In genomic region chr17:56913867-56914640, GRCh38 we compare ENCODE assay signal across 8 cellular contexts. TPM values are rescaled to one million over a fixed set of nuclear protein-coding genes. Genes with fewer than 3 reads are reported as not detected.
DNase-seq lines count a peak whose midpoint lies in the region; ATAC-seq and TF ChIP-seq lines count a peak whose summit lies in the region.

Gene TRIM25 (minus strand): TSS chr17:56914049. CDS start chr17:56913988, 61 bp downstream.

- peaks cover 50% of the 10 kb centered on the region for H3K4me1 ChIP-seq in DND-41 (ENCODE audit: insufficient read depth, low read length)
- H3K4me1 ChIP-seq in fibroblast of lung (ENCODE audit: control insufficient read depth, extremely low read depth, insufficient read depth, low read length) = peaks cover 9% of the 10 kb centered on the region

- H3K27me3 ChIP-seq in DND-41 (ENCODE audit: insufficient read depth, low read length, poor library complexity) = no peaks in the 10 kb centered on the region
- H3K27me3 ChIP-seq in fibroblast of lung (ENCODE audit: control insufficient read depth, insufficient read depth, low read length) = no peaks in the 10 kb centered on the region

- H3K27ac ChIP-seq in DND-41 (ENCODE audit: low read length) (peak within 1 kb of the TSS; percentile 97), fibroblast of lung (ENCODE audit: insufficient read depth, low read length) (peak within 1 kb of the TSS; percentile 93)

- H3K9me3 ChIP-seq in DND-41 (ENCODE audit: insufficient read depth, low read length, severe bottlenecking) (no peaks in the 10 kb centered on the region), fibroblast of lung (ENCODE audit: control insufficient read depth, insufficient read depth, low read depth, low read length) (no peaks in the 10 kb centered on the region)

- ATAC-seq in DND-41 (ENCODE audit: insufficient read depth, low read depth) = peak; percentile 92
- ATAC-seq in GM21825 (IDR thresholded peaks at IDR 0.05; ENCODE audit: unreplicated experiment) = peak; percentile 62
- ATAC-seq in naive thymus-derived CD8-positive, alpha-beta T cell = peak; percentile 89 to 92
- peak; percentile 87 to 90 for ATAC-seq in stimulated activated naive B cell treated with anti-CD40 and anti-IgM and Interleukin-4, amounts not matched to agents 10 μg/mL and 1 μg/mL and 100 μg/mL, for 72 hours (replicated peaks)

- no peaks in the 10 kb centered on the region for H3K27me3 Mint-ChIP-seq in naive thymus-derived CD8-positive, alpha-beta T cell
- H3K27me3 Mint-ChIP-seq in stimulated activated naive B cell treated with anti-CD40 and anti-IgM and Interleukin-4, amounts not matched to agents 10 μg/mL and 1 μg/mL and 100 μg/mL, for 72 hours = no peaks in the 10 kb centered on the region

- POLR2A ChIA-PET in naive thymus-derived CD8-positive, alpha-beta T cell (lab: Charles Lee) = interaction anchor here (0.7 to 1.6 kb wide), 12 partner anchors 9 to 321 kb away, joined by 3 to 20 read pairs (median 4); partner anchors contain the start of genes AKAP1, C17orf67, COIL and DGKE

- peaks cover 0 to 10% (median 3%) of the 10 kb centered on the region in 9 donors for H3K9me3 Mint-ChIP-seq in naive thymus-derived CD8-positive, alpha-beta T cell
- peaks cover 4 to 6% of the 10 kb centered on the region in 2 donors for H3K9me3 Mint-ChIP-seq in stimulated activated naive B cell treated with anti-CD40 and anti-IgM and Interleukin-4, amounts not matched to agents 10 μg/mL and 1 μg/mL and 100 μg/mL, for 72 hours

- H3K4me2 ChIP-seq in DND-41 (ENCODE audit: insufficient read depth, low read length) (peak within 1 kb of the TSS; percentile 97), fibroblast of lung (ENCODE audit: extremely low read depth, insufficient read depth, low read length) (peak within 1 kb of the TSS; percentile 94)

- H4K20me1 ChIP-seq in DND-41 (ENCODE audit: insufficient read depth, low read length) (peaks cover 8% of the 10 kb centered on the region; the same call in 1 of the 2 replicates), fibroblast of lung (ENCODE audit: control insufficient read depth, extremely low read depth, insufficient read depth, low read length) (no peaks in the 10 kb centered on the region)

- H3K4me3 ChIP-seq in DND-41 (ENCODE audit: low read depth in 1 of 2, low read length in 2 of 2) (peak within 1 kb of the TSS; percentile 58 to 99), fibroblast of lung (replicated peaks in 1 of 4; ENCODE audit: control extremely low read depth in 1 of 4, insufficient read depth in 1 of 4, low read depth in 3 of 4, low read length in 4 of 4) (peak within 1 kb of the TSS; percentile 89 to 93 (median 92))

- H3K36me3 ChIP-seq in DND-41 (ENCODE audit: insufficient read depth, low read length) (peaks cover 15% of the 10 kb centered on the region), fibroblast of lung (ENCODE audit: control insufficient read depth, insufficient read depth, low read length) (peaks cover 2% of the 10 kb centered on the region)

- peak within 1 kb of the TSS; percentile 86 to 97 (median 94) for H3K27ac Mint-ChIP-seq in naive thymus-derived CD8-positive, alpha-beta T cell
- peak within 1 kb of the TSS; percentile 94 for H3K27ac Mint-ChIP-seq in stimulated activated naive B cell treated with anti-CD40 and anti-IgM and Interleukin-4, amounts not matched to agents 10 μg/mL and 1 μg/mL and 100 μg/mL, for 72 hours

- H3K9ac ChIP-seq in DND-41 (ENCODE audit: low read depth, low read length) = peak within 1 kb of the TSS; percentile 96
- peak within 1 kb of the TSS; percentile 90 for H3K9ac ChIP-seq in fibroblast of lung (ENCODE audit: insufficient read depth, low read length)

- peak within 1 kb of the TSS; percentile 77 to 97 (median 94) for H3K4me3 Mint-ChIP-seq in naive thymus-derived CD8-positive, alpha-beta T cell
- peak within 1 kb of the TSS; percentile 87 to 90 for H3K4me3 Mint-ChIP-seq in stimulated activated naive B cell treated with anti-CD40 and anti-IgM and Interleukin-4, amounts not matched to agents 10 μg/mL and 1 μg/mL and 100 μg/mL, for 72 hours

- H3K36me3 Mint-ChIP-seq in naive thymus-derived CD8-positive, alpha-beta T cell = peaks cover 0 to 7% (median 6%) of the 10 kb centered on the region in 3 donors
- peaks cover 10 to 15% of the 10 kb centered on the region in 2 donors for H3K36me3 Mint-ChIP-seq in stimulated activated naive B cell treated with anti-CD40 and anti-IgM and Interleukin-4, amounts not matched to agents 10 μg/mL and 1 μg/mL and 100 μg/mL, for 72 hours

- TF ChIP-seq CTCF in DND-41 (IDR thresholded peaks at IDR 0.05; ENCODE audit: borderline replicate concordance, extremely low read depth, low read length, poor library complexity, severe bottlenecking) (peak; percentile 22), fibroblast of lung (conservative IDR thresholded peaks at IDR 0.05 in 1 of 2, IDR thresholded peaks at IDR 0.05 in 1 of 2; ENCODE audit: low read depth in 1 of 2, low read length in 2 of 2) (no peak)

- H2AFZ ChIP-seq in DND-41 (ENCODE audit: low read depth, low read length) (peak within 1 kb of the TSS; percentile 99), fibroblast of lung (ENCODE audit: low read length) (peak within 1 kb of the TSS; percentile 87)

- peak; percentile 94 for DNase-seq in DND-41
- peak; percentile 88 to 93 for DNase-seq in Kasumi-1 (lab: John Stamatoyannopoulos, UW)
- DNase-seq in RPMI8226 = peak; percentile 93
- peak; percentile 77 to 81 for DNase-seq in activated T-helper 1 cell treated with anti-CD3 and anti-CD28 coated beads, Interleukin-2, amount 50 U/mL, for 16 hours (ENCODE audit: low read depth in 1 of 2, low spot score in 1 of 2)
- DNase-seq in fibroblast of lung (ENCODE audit: low read depth in 2 of 2) = peak; percentile 86 to 88
- DNase-seq in naive thymus-derived CD8-positive, alpha-beta T cell = peak; percentile 73 to 92 (median 84)
- DNase-seq in stimulated activated naive B cell treated with anti-CD40 and anti-IgM and Interleukin-4, amounts not matched to agents 10 μg/mL and 1 μg/mL and 100 μg/mL, for 72 hours = peak; percentile 69

- H3K79me2 ChIP-seq in DND-41 (ENCODE audit: insufficient read depth, low read length) (peaks cover 52% of the 10 kb centered on the region), fibroblast of lung (ENCODE audit: control insufficient read depth, insufficient read depth, low read length) (peaks cover 51% of the 10 kb centered on the region)

- H3K4me1 Mint-ChIP-seq in naive thymus-derived CD8-positive, alpha-beta T cell = peaks cover 17 to 54% (median 49%) of the 10 kb centered on the region in 4 donors
- H3K4me1 Mint-ChIP-seq in stimulated activated naive B cell treated with anti-CD40 and anti-IgM and Interleukin-4, amounts not matched to agents 10 μg/mL and 1 μg/mL and 100 μg/mL, for 72 hours = peaks cover 32 to 66% of the 10 kb centered on the region in 2 donors

RNA-seq across cellular contexts. Expression of gene TRIM25, which starts in this region (rescaled TPM):
- total RNA-seq in fibroblast of lung = 34.2 and 53.3 TPM in 2 replicates
- 53.9 and 67.8 TPM in 2 replicates for polyA plus RNA-seq in fibroblast of lung
- 39.1 and 41.2 TPM in 2 replicates for polyA plus RNA-seq in fibroblast of lung (2012)
- 40.7 and 58.4 TPM in 2 replicates for polyA minus RNA-seq in fibroblast of lung (ENCODE audit: low replicate concordance)
- 10 to 100 TPM; 59.9 to 63.9 TPM for total RNA-seq in naive thymus-derived CD8-positive, alpha-beta T cell
- polyA plus RNA-seq in naive thymus-derived CD8-positive, alpha-beta T cell = 1 to 10 TPM; 5.1 to 5.4 (median 5.2) TPM

Comparison
In these comparisons a context has a peak if more than half of its experiments do, and no peak if none do; other contexts are left out.
1. Peak in every context shown above with its lines: DNase-seq, ATAC-seq, H3K4me3 ChIP-seq and H3K27ac ChIP-seq.